ENCODE assay signal across 20 cellular contexts in genomic region chr2:2889646-2890045, GRCh38.
DNase-seq lines count a peak whose midpoint lies in the region; ATAC-seq and TF ChIP-seq lines count a peak whose summit lies in the region.
"Had no signal": no experiment of that assay in that cellular context is flagged by ENCODE, and none has a peak within 500 bp of the region (broad histone marks: within the 10 kb centered on the region; RNA-seq: fewer than 3 reads in every experiment).

No MANE protein-coding gene starts in this region.

- no peak overlapping the region for H3K9ac ChIP-seq in SK-N-SH

- TF ChIP-seq CTCF in SK-N-SH (IDR thresholded peaks at IDR 0.05) (no peak), coronary artery (IDR thresholded peaks at IDR 0.05) (no peak), A673 (conservative IDR thresholded peaks at IDR 0.05; ENCODE audit: low read depth, low read length) (no peak), mesothelial cell of epicardium (IDR thresholded peaks at IDR 0.05; ENCODE audit: unreplicated experiment) (no peak)

- H3F3A ChIP-seq in SK-N-SH (replicated peaks; ENCODE audit: insufficient read depth), result no peaks in the 10 kb centered on the region

- no peaks in the 10 kb centered on the region for H3K36me3 Mint-ChIP-seq in mesothelial cell of epicardium
- H3K36me3 Mint-ChIP-seq: CD4-positive, alpha-beta memory T cell had no signal

- CTCF ChIA-PET in SK-N-SH (lab: Yijun Ruan, JAX) (interaction anchor here (0.7 to 1.2 kb wide), 2 partner anchors 10 to 14 kb away, joined by 3 read pairs; no protein-coding TSS in a partner anchor), A673 (lab: Charles Lee) (no interaction called here)

- no peaks in the 10 kb centered on the region for H3K36me3 ChIP-seq in SK-N-SH (replicated peaks in 1 of 2; ENCODE audit: control insufficient read depth in 1 of 2, insufficient read depth in 2 of 2, low read length in 1 of 2)
- no peaks in the 10 kb centered on the region for H3K36me3 ChIP-seq in A673 (ENCODE audit: insufficient read depth, low read length, poor library complexity, severe bottlenecking)
- H3K36me3 ChIP-seq: HAP-1 had no signal

- TF ChIP-seq EP300 in SK-N-SH (IDR thresholded peaks at IDR 0.05; ENCODE audit: borderline replicate concordance in 1 of 2, low read depth in 1 of 2, low read length in 1 of 2), result no peak

- no peaks in the 10 kb centered on the region for H3K27me3 ChIP-seq in SK-N-SH (ENCODE audit: insufficient read depth)
- no peaks in the 10 kb centered on the region for H3K27me3 ChIP-seq in A673 (replicated peaks; ENCODE audit: insufficient read depth, low read depth, low read length, poor library complexity)

- peaks cover 3% of the 10 kb centered on the region for H3K4me1 Mint-ChIP-seq in mesothelial cell of epicardium
- H3K4me1 Mint-ChIP-seq: CD4-positive, alpha-beta memory T cell had no signal

- H3K27ac Mint-ChIP-seq in mesothelial cell of epicardium, result no peak overlapping the region
- H3K27ac Mint-ChIP-seq: CD4-positive, alpha-beta memory T cell; HFFc6 had no signal

- H3K4me3 ChIP-seq in SK-N-SH (ENCODE audit: low read depth in 2 of 2, low read length in 1 of 2), result no peak overlapping the region
- H3K4me3 ChIP-seq in coronary artery, result no peak overlapping the region
- H3K4me3 ChIP-seq in A673 (ENCODE audit: low read depth, low read length, poor library complexity, severe bottlenecking), result no peak overlapping the region
- H3K4me3 ChIP-seq: HAP-1 had no signal

- 0 out of 2 replicates have a peak, but pooled peaks have one; percentile 5 for TF ChIP-seq RAD21 in SK-N-SH (IDR thresholded peaks at IDR 0.05; ENCODE audit: low read length)

- H3K9me3 ChIP-seq in SK-N-SH, result no peaks in the 10 kb centered on the region; the same call in 1 of the 2 replicates
- H3K9me3 ChIP-seq in A673 (ENCODE audit: low read depth, low read length, poor library complexity, severe bottlenecking), result no peaks in the 10 kb centered on the region
- H3K9me3 ChIP-seq: HAP-1 had no signal

- peak; percentile 59 for DNase-seq in SK-N-SH
- peak; percentile 1 for DNase-seq in RPMI8226
- DNase-seq in coronary artery (ENCODE audit: low spot score), result peak; percentile 26
- peak; percentile 83 for DNase-seq in mesenteric fat pad (ENCODE audit: low spot score)
- no peak for DNase-seq in AG20443 (ENCODE audit: low spot score)
- no peak for DNase-seq in A673 (ENCODE audit: low spot score)
- DNase-seq in mesothelial cell of epicardium (ENCODE audit: low spot score in 2 of 2, unreplicated experiment in 2 of 2), result no peak
- DNase-seq: ACHN; C1 segment of cervical spinal cord; Calu3; CD4-positive, alpha-beta memory T cell; COR-L47; DMS53; DMS79 treated with DMSO at 0.1 percent for 48 hours; GF-D8; GOT3; HFFc6 had no signal

- H3K27ac ChIP-seq in SK-N-SH (ENCODE audit: low read depth in 2 of 2, low read length in 1 of 2), result no peak overlapping the region
- no peak overlapping the region for H3K27ac ChIP-seq in coronary artery
- no peak overlapping the region for H3K27ac ChIP-seq in A673 (ENCODE audit: low read depth, low read length, poor library complexity, severe bottlenecking)
- H3K27ac ChIP-seq: 22Rv1 had no signal

- H2AFZ ChIP-seq in SK-N-SH (ENCODE audit: low read depth), result no peak overlapping the region

- BruUV-seq in A673 (replicated peaks; lab: Mats Ljungman, UMichigan), result no TSS peak

- intact Hi-C loops in A673 (cut with micrococcal nuclease; ENCODE audit: unreplicated experiment), result no loop called here

- peaks cover 18% of the 10 kb centered on the region for H3K27me3 Mint-ChIP-seq in mesothelial cell of epicardium (ENCODE audit: low read depth)

- 19% methylated on average over 16 of the region's 17 CpGs for whole genome bisulfite sequencing in SK-N-SH (ENCODE audit: low lambda C conversion rate)

- no peaks in the 10 kb centered on the region for H3K79me2 ChIP-seq in SK-N-SH (ENCODE audit: insufficient read depth)

- no peak overlapping the region for H3K4me3 Mint-ChIP-seq in mesothelial cell of epicardium
- H3K4me3 Mint-ChIP-seq: CD4-positive, alpha-beta memory T cell; HFFc6 had no signal

- no peak for ATAC-seq in SK-N-SH treated with all-trans-retinoic acid at 6 μM for 48 hours

- no peaks in the 10 kb centered on the region for H3K9me3 Mint-ChIP-seq in mesothelial cell of epicardium
- H3K9me3 Mint-ChIP-seq: CD4-positive, alpha-beta memory T cell had no signal

- POLR2A ChIA-PET in SK-N-SH (lab: Yijun Ruan, JAX), result interaction anchor here (0.9 to 2.2 kb wide), 3 partner anchors 43 to 558 kb away, joined by 3 to 6 read pairs (median 5); partner anchors contain the start of gene MYT1L
- POLR2A ChIA-PET in A673 (lab: Charles Lee; ENCODE audit: low non-redundant PET), result no interaction called here

- H3K4me1 ChIP-seq in SK-N-SH (ENCODE audit: control insufficient read depth in 1 of 2, insufficient read depth in 2 of 2, low read depth in 1 of 2, low read length in 1 of 2) (peaks cover 0 to 14% of the 10 kb centered on the region in 2 experiments; a peak in 1 of 4 replicates), A673 (ENCODE audit: insufficient read depth, low read length, poor library complexity, severe bottlenecking) (no peaks in the 10 kb centered on the region)
- H3K4me1 ChIP-seq: HAP-1 had no signal

- no peak overlapping the region for H3K4me2 ChIP-seq in SK-N-SH

- no peaks in the 10 kb centered on the region for H3K9me2 ChIP-seq in SK-N-SH

- no peaks in the 10 kb centered on the region for H4K20me1 ChIP-seq in SK-N-SH (ENCODE audit: insufficient read depth)

TF ChIP-seq in SK-N-SH, 30 proteins besides CTCF, POLR2A, EP300 and RAD21:
- TF ChIP-seq FOXJ3 (CRISPR knock-in tag; IDR thresholded peaks at IDR 0.05) (peak; percentile 78; the same call in 1 of the 2 replicates), FOSL2 (IDR thresholded peaks at IDR 0.05; ENCODE audit: borderline replicate concordance, low read depth) (no peak), FOXM1 (IDR thresholded peaks at IDR 0.05; ENCODE audit: low read depth) (no peak), GATA2 (CRISPR knock-in tag; IDR thresholded peaks at IDR 0.05) (peak; percentile 90)

TF ChIP-seq in SK-N-SH treated with all-trans-retinoic acid at 6 μM for 48 hours, 23 proteins besides CTCF, POLR2A, EP300 and RAD21:
- TF ChIP-seq CSDC2 (CRISPR knock-in tag; IDR thresholded peaks at IDR 0.05) (no peak), GLIS3 (CRISPR knock-in tag; IDR thresholded peaks at IDR 0.05) (no peak), POU6F1 (CRISPR knock-in tag; IDR thresholded peaks at IDR 0.05; ENCODE audit: borderline replicate concordance, low read depth) (no peak), ZNF565 (CRISPR knock-in tag; conservative IDR thresholded peaks at IDR 0.05; ENCODE audit: low read depth) (no peak), PATZ1 (CRISPR knock-in tag; IDR thresholded peaks at IDR 0.05; ENCODE audit: borderline replicate concordance) (no peak)

Comparison
In these comparisons a context has a peak if more than half of its experiments do, and no peak if none do; other contexts are left out.
1. DNase-seq: peak in SK-N-SH (single experiment), RPMI8226 (single experiment), coronary artery (single experiment) and mesenteric fat pad (single experiment); none in AG20443 (single experiment), A673 (single experiment) and mesothelial cell of epicardium (0 of 2).